In genomic region chr14:23090254-23090636, GRCh38 we compare ENCODE assay signal across 1 cellular context.
TF ChIP-seq lines count a peak whose summit lies in the region.

No MANE protein-coding gene starts in this region.

TF ChIP-seq in endothelial cell of umbilical vein, 7 proteins besides CTCF, POLR2A, EP300 and RAD21 (continued from another document):
- TF ChIP-seq MAX (IDR thresholded peaks at IDR 0.05; ENCODE audit: insufficient read depth, insufficient read length): no peak
- TF ChIP-seq GATA2 (IDR thresholded peaks at IDR 0.05; ENCODE audit: insufficient read depth, insufficient read length, low read depth, low read length): no peak
- no peak for TF ChIP-seq JUN (IDR thresholded peaks at IDR 0.05; ENCODE audit: borderline replicate concordance, insufficient read depth, insufficient read length, low read depth)
- no peak for TF ChIP-seq POLR2AphosphoS5 (IDR thresholded peaks at IDR 0.05; ENCODE audit: insufficient read depth, low read depth, low read length)
- no peak for TF ChIP-seq MYC (IDR thresholded peaks at IDR 0.05; ENCODE audit: low read depth, low read length)
